7 cellular contexts compared by ENCODE assay signal in the genomic region with DNA sequence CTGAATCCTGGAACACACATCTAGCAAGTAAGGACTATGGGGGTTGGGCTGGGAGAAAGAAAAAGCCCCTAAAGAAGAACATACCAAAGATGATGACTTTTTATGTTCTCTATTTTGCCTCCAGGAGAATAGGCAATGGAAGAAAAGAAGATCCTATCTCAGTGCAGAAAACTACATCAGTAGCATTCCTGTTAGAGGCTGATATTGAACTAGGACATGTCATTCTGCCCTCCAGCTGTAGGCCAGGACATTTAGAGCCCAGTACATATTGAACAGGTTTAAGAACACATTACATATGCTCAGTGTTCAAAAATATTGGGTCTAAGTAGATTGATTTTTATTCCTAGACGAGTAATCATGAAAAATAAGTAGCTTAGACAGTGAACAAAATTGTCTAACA. TPM values are rescaled to one million over a fixed set of nuclear protein-coding genes. Genes with fewer than 3 reads are reported as not detected.
"Had no signal": no experiment of that assay in that cellular context is flagged by ENCODE, and none has a peak within 500 bp of the region (broad histone marks: within the 10 kb centered on the region; RNA-seq: fewer than 3 reads in every experiment).

No MANE protein-coding gene starts in this region.

- H3K4me3 ChIP-seq: K562 had no signal

- ATAC-seq: HepG2, K562 had no signal

- DNase-seq: IMR-90, KBM-7, KG1 had no signal

- H3K27ac ChIP-seq: HL-60 had no signal

RNA-seq across cellular contexts. Expression of gene PRLR, which starts 24.7 kb away (rescaled TPM):
- polyA plus RNA-seq: IgD-negative memory B cell, K562 had no signal
